In the genomic region with DNA sequence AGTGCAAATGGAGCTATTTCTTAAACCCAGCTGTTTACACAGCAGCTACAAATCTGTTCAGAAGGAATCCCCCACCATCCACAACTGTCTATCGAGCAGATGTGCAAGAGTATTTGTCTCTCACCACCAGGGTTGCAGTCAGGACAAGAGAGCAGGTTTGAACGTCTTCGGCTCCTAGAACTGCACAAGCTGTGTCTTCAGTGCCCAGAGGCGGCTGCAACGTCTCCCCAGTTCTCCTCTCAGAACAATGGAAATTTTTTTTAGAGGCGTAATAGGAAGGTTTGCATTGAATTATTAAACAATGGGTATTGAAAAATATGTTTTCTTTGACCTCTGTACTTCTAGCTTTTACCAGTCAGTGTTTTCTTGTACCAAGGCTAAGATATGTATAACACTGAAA, we compare ENCODE assay signal across 21 cellular contexts. TPM values are rescaled to one million over a fixed set of nuclear protein-coding genes. Genes with fewer than 3 reads are reported as not detected.
"Had no signal": no experiment of that assay in that cellular context is flagged by ENCODE, and none has a peak within 500 bp of the region (broad histone marks: within the 10 kb centered on the region; RNA-seq: fewer than 3 reads in every experiment).

No MANE protein-coding gene starts in this region.

- H2AFZ ChIP-seq: hepatocyte had no signal

- H3K9me3 ChIP-seq: ascending aorta, breast epithelium, esophagus muscularis mucosa, sigmoid colon, upper lobe of right lung had no signal

- H3K36me3 ChIP-seq: ascending aorta, breast epithelium, esophagus muscularis mucosa, sigmoid colon, upper lobe of right lung had no signal

- ATAC-seq: activated T-cell treated with anti-CD3 and anti-CD28 coated beads, Interleukin-2, amount 50 U/mL, for 72 hours; stimulated activated naive B cell treated with anti-CD40 and anti-IgM and Interleukin-4, amounts not matched to agents 10 μg/mL and 1 μg/mL and 100 μg/mL, for 72 hours; upper lobe of right lung had no signal

- H3K27me3 ChIP-seq: ascending aorta, breast epithelium, esophagus muscularis mucosa, hepatocyte, sigmoid colon, upper lobe of right lung had no signal

- H3K4me3 ChIP-seq: ascending aorta, breast epithelium, esophagus muscularis mucosa, hepatocyte, sigmoid colon, upper lobe of right lung had no signal

- H3K4me2 ChIP-seq: hepatocyte had no signal

- DNase-seq: activated CD4-positive, alpha-beta T cell treated with anti-CD3 and anti-CD28 coated beads, Interleukin-2, amount 50 U/mL, for 4 hours; activated effector memory CD4-positive, alpha-beta T cell treated with anti-CD3 and anti-CD28 coated beads, Interleukin-2, amount 50 U/mL, for 16 hours; activated T-cell treated with anti-CD3 and anti-CD28 coated beads, Interleukin-2, amount 50 U/mL, for 72 hours; cerebellar nuclear complex; cortex of kidney; effector CD4-positive, alpha-beta T cell; midbrain; sigmoid colon; stimulated activated naive B cell treated with anti-CD40 and anti-IgM and Interleukin-4, amounts not matched to agents 10 μg/mL and 1 μg/mL and 100 μg/mL, for 72 hours; SW 1271; T-helper 2 cell; upper lobe of right lung had no signal

- H3K4me1 ChIP-seq: breast epithelium, sigmoid colon, upper lobe of right lung had no signal

- H3K27ac ChIP-seq: ascending aorta, esophagus muscularis mucosa, hepatocyte, sigmoid colon, upper lobe of right lung had no signal

RNA-seq across cellular contexts. Expression of a gene that starts 7.3 kb away (rescaled TPM):
- total RNA-seq: activated CD8-positive, alpha-beta memory T cell treated with anti-CD3 and anti-CD28 coated beads for 36 hours; activated T-cell treated with anti-CD3 and anti-CD28 coated beads, Interleukin-2, amount 50 U/mL, for 72 hours; ascending aorta; breast epithelium; esophagus muscularis mucosa; hepatocyte; lung microvascular endothelial cell; omental fat pad; posterior vena cava; sigmoid colon; upper lobe of right lung had no signal
- polyA plus RNA-seq: adipose tissue, hepatocyte, sigmoid colon had no signal
